20 cellular contexts compared by ENCODE assay signal in genomic region chr22:49677495-49677889, GRCh38.
A peak's percentile ranks its signal among the peaks of the same experiment; 100 is the strongest.
DNase-seq lines count a peak whose midpoint lies in the region; ATAC-seq, FAIRE-seq and TF ChIP-seq lines count a peak whose summit lies in the region.
"Had no signal": no experiment of that assay in that cellular context is flagged by ENCODE, and none has a peak within 500 bp of the region (broad histone marks: within the 10 kb centered on the region; RNA-seq: fewer than 3 reads in every experiment).

No MANE protein-coding gene starts in this region.

- no peak overlapping the region for H2BK15ac ChIP-seq in neuronal stem cell (ENCODE audit: low read length)

- no peaks in the 10 kb centered on the region for H3K79me1 ChIP-seq in neuronal stem cell (ENCODE audit: low read depth, low read length)

- H2AK5ac ChIP-seq in neuronal stem cell (ENCODE audit: low read depth, low read length) = peak overlapping the region; percentile 95

- no peak overlapping the region for H3K4me2 ChIP-seq in neuronal stem cell (ENCODE audit: insufficient read depth, low read length, poor library complexity, severe bottlenecking)

- no peak overlapping the region for H3K9ac ChIP-seq in neuronal stem cell (ENCODE audit: low read depth, low read length, poor library complexity)

- TF ChIP-seq CTCF in RWPE2 (IDR thresholded peaks at IDR 0.05; ENCODE audit: poor library complexity, severe bottlenecking) (no peak), coronary artery (IDR thresholded peaks at IDR 0.05) (no peak), breast epithelium (IDR thresholded peaks at IDR 0.05) (no peak)

- H3K9me3 ChIP-seq in RWPE2 (ENCODE audit: severe bottlenecking) (no peaks in the 10 kb centered on the region), neuronal stem cell (replicated peaks in 1 of 2; ENCODE audit: control insufficient read depth in 2 of 2, insufficient read depth in 1 of 2, low read depth in 1 of 2, low read length in 2 of 2) (no peaks in the 10 kb centered on the region), breast epithelium (no peaks in the 10 kb centered on the region)

- no peak overlapping the region for H3K4me3 Mint-ChIP-seq in activated CD4-positive, alpha-beta T cell treated with anti-CD3 and anti-CD28 coated beads, Interleukin-2, amount 10 ng/mL, durations not matched to agents 24 days and 14 days

- H3K27ac Mint-ChIP-seq in activated CD4-positive, alpha-beta T cell treated with anti-CD3 and anti-CD28 coated beads, Interleukin-2, amount 10 ng/mL, durations not matched to agents 24 days and 14 days = no peak overlapping the region

- H3K14ac ChIP-seq in neuronal stem cell (ENCODE audit: low read length) = no peak overlapping the region

- ATAC-seq in RWPE2 (ENCODE audit: low read depth) = no peak
- ATAC-seq: HepG2 had no signal

- H3K4ac ChIP-seq in neuronal stem cell (ENCODE audit: low read length) = no peak overlapping the region

- H2BK12ac ChIP-seq in neuronal stem cell (ENCODE audit: low read length) = no peak overlapping the region

- H2BK120ac ChIP-seq in neuronal stem cell (ENCODE audit: low read depth, low read length) = no peak overlapping the region

- intact Hi-C loops in activated CD4-positive, alpha-beta T cell treated with anti-CD3 and anti-CD28 coated beads, Interleukin-2, amount 10 ng/mL, durations not matched to agents 24 days and 14 days (cut with micrococcal nuclease) = no loop called here
- intact Hi-C loops in breast epithelium (cut with DNase I; ENCODE audit: low total_unique reads) = no loop called here

- H3K23ac ChIP-seq in neuronal stem cell (ENCODE audit: low read depth, low read length, poor library complexity) = no peak overlapping the region

- WGBS in neuronal stem cell (ENCODE audit: extremely low coverage in 2 of 2, insufficient read length in 2 of 2, insufficient replicate concordance in 1 of 2), 2 donors = no CpG with 5 or more reads among the region's 18 CpGs

- H3K4me1 Mint-ChIP-seq in activated CD4-positive, alpha-beta T cell treated with anti-CD3 and anti-CD28 coated beads, Interleukin-2, amount 10 ng/mL, durations not matched to agents 24 days and 14 days = no peaks in the 10 kb centered on the region
- H3K4me1 Mint-ChIP-seq: CD8-positive, alpha-beta memory T cell had no signal

- no peak overlapping the region for H2BK5ac ChIP-seq in neuronal stem cell (ENCODE audit: low read length)

- peaks cover 33% of the 10 kb centered on the region for H3K27me3 Mint-ChIP-seq in activated CD4-positive, alpha-beta T cell treated with anti-CD3 and anti-CD28 coated beads, Interleukin-2, amount 10 ng/mL, durations not matched to agents 24 days and 14 days

- no peak overlapping the region for H2AFZ ChIP-seq in neuronal stem cell (ENCODE audit: low read length)

- no peaks in the 10 kb centered on the region for H3K9me3 Mint-ChIP-seq in activated CD4-positive, alpha-beta T cell treated with anti-CD3 and anti-CD28 coated beads, Interleukin-2, amount 10 ng/mL, durations not matched to agents 24 days and 14 days
- H3K9me3 Mint-ChIP-seq: CD8-positive, alpha-beta memory T cell had no signal

- FAIRE-seq in RCC 7860 (lab: Jason Lieb, UNC) = no peak
- FAIRE-seq: H54, HepG2 had no signal

- peak; percentile 38 for DNase-seq in RWPE2 (ENCODE audit: low spot score)
- DNase-seq in coronary artery (ENCODE audit: low spot score) = peak; percentile 53
- DNase-seq in neuronal stem cell (ENCODE audit: low spot score) = no peak
- peak; percentile 4 for DNase-seq in stimulated activated CD8-positive, alpha-beta memory T cell treated with anti-CD3 and anti-CD28 coated beads, Interleukin-4, amount 100 ng/mL, for 48 hours
- no peak for DNase-seq in activated CD4-positive, alpha-beta T cell treated with anti-CD3 and anti-CD28 coated beads, Interleukin-2, amount 10 ng/mL, durations not matched to agents 24 days and 14 days
- no peak for DNase-seq in RCC 7860 (ENCODE audit: low spot score)
- DNase-seq in breast epithelium (ENCODE audit: low spot score in 2 of 2) = no peak
- DNase-seq: ACHN; C1 segment of cervical spinal cord; CD8-positive, alpha-beta memory T cell; DMS79 treated with DMSO at 0.1 percent for 48 hours; KBM-7; NCI-H1105 treated with DMSO at 0.1 percent for 48 hours; NCI-H1694 treated with DMSO at 0.1 percent for 48 hours; NCI-H2107; NCI-H510A; NCI-H748 treated with DMSO at 0.1 percent for 48 hours; SHP77 treated with DMSO at 0.1 percent for 48 hours had no signal

- H3K27me3 ChIP-seq in RWPE2 (ENCODE audit: insufficient read depth, poor library complexity, severe bottlenecking) = peaks cover 8% of the 10 kb centered on the region
- H3K27me3 ChIP-seq in neuronal stem cell (ENCODE audit: control insufficient read depth in 3 of 3, insufficient read depth in 3 of 3, low read depth in 1 of 3, low read length in 3 of 3) = peaks cover 3 to 56% (median 5%) of the 10 kb centered on the region in 3 experiments
- H3K27me3 ChIP-seq in breast epithelium = peaks cover 0 to 44% of the 10 kb centered on the region in 2 donors

- no peak overlapping the region for H4K91ac ChIP-seq in neuronal stem cell (ENCODE audit: low read depth, low read length, poor library complexity)

- no peak overlapping the region for H3K4me3 ChIP-seq in RWPE2 (ENCODE audit: severe bottlenecking)
- H3K4me3 ChIP-seq in coronary artery = no peak overlapping the region
- H3K4me3 ChIP-seq in neuronal stem cell (ENCODE audit: low read length in 2 of 2) = no peak overlapping the region
- no peak overlapping the region for H3K4me3 ChIP-seq in breast epithelium

- H4K8ac ChIP-seq in neuronal stem cell (ENCODE audit: low read depth, low read length) = no peak overlapping the region

- peak overlapping the region; percentile 80 for H3K18ac ChIP-seq in neuronal stem cell (ENCODE audit: low read length)

- H3K4me1 ChIP-seq in RWPE2 (ENCODE audit: insufficient read depth, poor library complexity, severe bottlenecking) (no peaks in the 10 kb centered on the region), neuronal stem cell (ENCODE audit: control insufficient read depth in 2 of 2, insufficient read depth in 1 of 2, low read depth in 1 of 2, low read length in 2 of 2) (no peaks in the 10 kb centered on the region), breast epithelium (no peaks in the 10 kb centered on the region)

- no peaks in the 10 kb centered on the region for H3K36me3 ChIP-seq in RWPE2 (ENCODE audit: low read depth)
- H3K36me3 ChIP-seq in neuronal stem cell (replicated peaks in 1 of 2; ENCODE audit: control insufficient read depth in 2 of 2, insufficient read depth in 2 of 2, low read length in 2 of 2) = no peaks in the 10 kb centered on the region
- no peaks in the 10 kb centered on the region for H3K36me3 ChIP-seq in breast epithelium

- H3K36me3 Mint-ChIP-seq in activated CD4-positive, alpha-beta T cell treated with anti-CD3 and anti-CD28 coated beads, Interleukin-2, amount 10 ng/mL, durations not matched to agents 24 days and 14 days (ENCODE audit: low read depth) = no peaks in the 10 kb centered on the region
- H3K36me3 Mint-ChIP-seq: CD8-positive, alpha-beta memory T cell had no signal

- H3K27ac ChIP-seq in RWPE2 (ENCODE audit: poor library complexity, severe bottlenecking) (no peak overlapping the region), coronary artery (no peak overlapping the region), neuronal stem cell (replicated peaks; ENCODE audit: low read length) (no peak overlapping the region), breast epithelium (no peak overlapping the region)

- no peak for TF ChIP-seq POLR2A in breast epithelium (IDR thresholded peaks at IDR 0.05)

Comparison
In these comparisons a context has a peak if more than half of its experiments do, and no peak if none do; other contexts are left out.
1. DNase-seq: peak in RWPE2 (single experiment), coronary artery (single experiment) and stimulated activated CD8-positive, alpha-beta memory T cell treated with anti-CD3 and anti-CD28 coated beads, Interleukin-4, amount 100 ng/mL, for 48 hours (single experiment); none in neuronal stem cell (single experiment), activated CD4-positive, alpha-beta T cell treated with anti-CD3 and anti-CD28 coated beads, Interleukin-2, amount 10 ng/mL, durations not matched to agents 24 days and 14 days (single experiment), RCC 7860 (single experiment) and breast epithelium (0 of 2).